ENCODE assay signal across 8 cellular contexts in genomic region chr2:9333591-9334171, GRCh38.
DNase-seq lines count a peak whose midpoint lies in the region; ATAC-seq and TF ChIP-seq lines count a peak whose summit lies in the region.

No MANE protein-coding gene starts in this region.

- no peaks in the 10 kb centered on the region for H3K4me1 Mint-ChIP-seq in activated T-helper 17 cell treated with anti-CD3 and anti-CD28 coated beads, Interleukin-2, amount 50 U/mL, for 72 hours

- H3K9me3 Mint-ChIP-seq in activated T-helper 17 cell treated with anti-CD3 and anti-CD28 coated beads, Interleukin-2, amount 50 U/mL, for 72 hours: no peaks in the 10 kb centered on the region

- DNase-seq in stimulated activated CD4-positive, alpha-beta T cell treated with anti-CD3 and anti-CD28 coated beads, Interleukin-15, amount 100 ng/mL, for 24 hours: peak; percentile 12
- no peak for DNase-seq in stimulated activated CD4-positive, alpha-beta T cell treated with anti-CD3 and anti-CD28 coated beads, Interleukin-4, amount 100 ng/mL, for 1 hour
- peak; percentile 72 for DNase-seq in NCI-H2196 (lab: John Stamatoyannopoulos, UW; ENCODE audit: unreplicated experiment)
- peak; percentile 29 for DNase-seq in left ventricle myocardium inferior
- peak; percentile 31 for DNase-seq in retina

- H3K36me3 Mint-ChIP-seq in activated T-helper 17 cell treated with anti-CD3 and anti-CD28 coated beads, Interleukin-2, amount 50 U/mL, for 72 hours (ENCODE audit: low read depth): no peaks in the 10 kb centered on the region

- intact Hi-C loops in left ventricle myocardium inferior (cut with micrococcal nuclease): loop anchor here (2.0 to 5.0 kb wide), 2 partner anchors 126 to 191 kb away; partner anchors contain the start of gene ASAP2

- no peaks in the 10 kb centered on the region for H3K27me3 ChIP-seq in left ventricle myocardium inferior (ENCODE audit: low read depth)

- peak; percentile 80 for TF ChIP-seq CTCF in left ventricle myocardium inferior (IDR thresholded peaks at IDR 0.05; ENCODE audit: borderline replicate concordance)

- H3K27ac Mint-ChIP-seq in activated T-helper 17 cell treated with anti-CD3 and anti-CD28 coated beads, Interleukin-2, amount 50 U/mL, for 72 hours: no peak overlapping the region

- H3K27ac ChIP-seq in left ventricle myocardium inferior (replicated peaks): peak overlapping the region; percentile 37

- H3K9me3 ChIP-seq in left ventricle myocardium inferior (replicated peaks): no peaks in the 10 kb centered on the region

- H3K4me3 Mint-ChIP-seq in activated T-helper 17 cell treated with anti-CD3 and anti-CD28 coated beads, Interleukin-2, amount 50 U/mL, for 72 hours: no peak overlapping the region

- ATAC-seq in activated T-helper 17 cell treated with anti-CD3 and anti-CD28 coated beads, Interleukin-2, amount 50 U/mL, for 72 hours (replicated peaks): peak; percentile 32
- ATAC-seq in GM19324 (IDR thresholded peaks at IDR 0.05; ENCODE audit: low FRiP score, unreplicated experiment) (no peak), HG03432 (IDR thresholded peaks at IDR 0.05; ENCODE audit: unreplicated experiment) (no peak)

- H3K27me3 Mint-ChIP-seq in activated T-helper 17 cell treated with anti-CD3 and anti-CD28 coated beads, Interleukin-2, amount 50 U/mL, for 72 hours: peaks cover 8% of the 10 kb centered on the region

- H3K4me1 ChIP-seq in left ventricle myocardium inferior: peaks cover 54% of the 10 kb centered on the region

- H3K4me3 ChIP-seq in left ventricle myocardium inferior: no peak overlapping the region

- H3K36me3 ChIP-seq in left ventricle myocardium inferior: peaks cover 12% of the 10 kb centered on the region
